Comparison of ENCODE assay signal across 8 cellular contexts in genomic region chr16:67653131-67654068, GRCh38. TPM values are rescaled to one million over a fixed set of nuclear protein-coding genes. Genes with fewer than 3 reads are reported as not detected.
DNase-seq lines count a peak whose midpoint lies in the region; ATAC-seq and TF ChIP-seq lines count a peak whose summit lies in the region.

No MANE protein-coding gene starts in this region.

- H3K36me3 ChIP-seq in PC-9 (ENCODE audit: low read depth) (no peaks in the 10 kb centered on the region), esophagus muscularis mucosa (peaks cover 0 to 20% (median 17%) of the 10 kb centered on the region in 4 donors), trophoblast cell (ENCODE audit: control insufficient read depth in 1 of 2, insufficient read depth in 2 of 2, low read length in 2 of 2) (peaks cover 9 to 15% of the 10 kb centered on the region in 2 experiments)

- no peak overlapping the region for H2BK5ac ChIP-seq in trophoblast cell (ENCODE audit: low read depth, low read length, poor library complexity)

- H3K14ac ChIP-seq in trophoblast cell (ENCODE audit: low read length) = no peak overlapping the region

- no TSS peak for BruUV-seq in PC-9 (replicated peaks; lab: Mats Ljungman, UMichigan)

- H2AK5ac ChIP-seq in trophoblast cell (ENCODE audit: low read length) = no peak overlapping the region

- TF ChIP-seq EP300 in esophagus muscularis mucosa (IDR thresholded peaks at IDR 0.05) = no peak

- H4K8ac ChIP-seq in trophoblast cell (ENCODE audit: low read depth, low read length) = no peak overlapping the region

- CTCF ChIA-PET in PC-9 (lab: Charles Lee) = interaction anchor here (0.6 kb wide), 1 partner anchor 30 kb away, joined by 4 read pairs; no protein-coding TSS in a partner anchor

- H3K4me1 ChIP-seq in PC-9 (replicated peaks; ENCODE audit: insufficient read depth) (0 out of 2 replicates have a peak, but pooled peaks cover 5% of the 10 kb centered on the region), esophagus muscularis mucosa (peaks cover 9 to 38% (median 33%) of the 10 kb centered on the region in 4 donors), trophoblast cell (ENCODE audit: control insufficient read depth in 1 of 2, insufficient read depth in 2 of 2, low read length in 2 of 2) (peaks cover 7 to 10% of the 10 kb centered on the region in 2 experiments)

- no peak overlapping the region for H2AFZ ChIP-seq in PC-9
- no peak overlapping the region for H2AFZ ChIP-seq in trophoblast cell (ENCODE audit: insufficient read depth, low read length, poor library complexity)

- no peaks in the 10 kb centered on the region for H3F3A ChIP-seq in PC-9 (ENCODE audit: insufficient read depth, low read depth)

- H4K91ac ChIP-seq in trophoblast cell (ENCODE audit: low read depth, low read length) = no peak overlapping the region

- ATAC-seq in GM19351 (IDR thresholded peaks at IDR 0.05; ENCODE audit: unreplicated experiment) (no peak), GM19395 (IDR thresholded peaks at IDR 0.05; ENCODE audit: unreplicated experiment) (no peak)

- H3K9ac ChIP-seq in trophoblast cell (ENCODE audit: low read length) = no peak overlapping the region

- 12% methylated on average over 20 of the region's 79 CpGs for WGBS in esophagus muscularis mucosa
- no CpG with 5 or more reads among the region's 79 CpGs for WGBS in trophoblast cell (ENCODE audit: extremely low coverage, insufficient coverage, insufficient read length)

- TF ChIP-seq CTCF in PC-9 (conservative IDR thresholded peaks at IDR 0.05) (peak; percentile 47), esophagus muscularis mucosa (IDR thresholded peaks at IDR 0.05) (peak in 1 of 3 experiments; percentile 31)

- H3K4me3 ChIP-seq in PC-9 = peak overlapping the region; percentile 45; the same call in 1 of the 2 replicates
- peak overlapping the region; percentile 40 to 59 (median 45) for H3K4me3 ChIP-seq in esophagus muscularis mucosa
- H3K4me3 ChIP-seq in trophoblast cell (ENCODE audit: low read depth, low read length) = peak overlapping the region; percentile 55

- no peaks in the 10 kb centered on the region for H3K79me2 ChIP-seq in PC-9 (ENCODE audit: low read depth)
- no peaks in the 10 kb centered on the region for H3K79me2 ChIP-seq in trophoblast cell (ENCODE audit: control insufficient read depth, insufficient read depth, low read length, poor library complexity)

- H3K23ac ChIP-seq in trophoblast cell (ENCODE audit: low read length) = no peak overlapping the region

- H3K27me3 ChIP-seq in PC-9 (ENCODE audit: insufficient read depth, low read depth) (peaks cover 38% of the 10 kb centered on the region), esophagus muscularis mucosa (peaks cover under 1 to 67% (median 50%) of the 10 kb centered on the region in 4 donors), trophoblast cell (ENCODE audit: insufficient read depth, low read length) (no peaks in the 10 kb centered on the region)

- H3K4me2 ChIP-seq in PC-9 (peak overlapping the region; percentile 77), trophoblast cell (ENCODE audit: low read length) (peak overlapping the region; percentile 84)

- H3K9me3 ChIP-seq in PC-9 (ENCODE audit: insufficient read depth, low read depth) (no peaks in the 10 kb centered on the region), esophagus muscularis mucosa (no peaks in the 10 kb centered on the region), trophoblast cell (ENCODE audit: insufficient read depth, low read depth, low read length) (peaks cover 9% of the 10 kb centered on the region)

- H3K18ac ChIP-seq in trophoblast cell (ENCODE audit: low read length) = no peak overlapping the region

- H4K12ac ChIP-seq in trophoblast cell (ENCODE audit: low read depth, low read length) = no peak overlapping the region

- no peaks in the 10 kb centered on the region for H3K79me1 ChIP-seq in trophoblast cell (ENCODE audit: low read length)

- no peaks in the 10 kb centered on the region for H4K20me1 ChIP-seq in PC-9 (ENCODE audit: insufficient read depth)

- H2BK12ac ChIP-seq in trophoblast cell (ENCODE audit: low read length) = no peak overlapping the region

- no peak overlapping the region for H2BK120ac ChIP-seq in trophoblast cell (ENCODE audit: insufficient read depth, low read length, poor library complexity)

- intact Hi-C loops in PC-9 (cut with micrococcal nuclease; ENCODE audit: unreplicated experiment) (no loop called here), esophagus muscularis mucosa (cut with DNase I) (no loop called here)

- H3K9me2 ChIP-seq in PC-9 (ENCODE audit: insufficient read depth) = no peaks in the 10 kb centered on the region

- no peak overlapping the region for H3K4ac ChIP-seq in trophoblast cell (ENCODE audit: low read depth, low read length)

- no peak for TF ChIP-seq POLR2A in esophagus muscularis mucosa (IDR thresholded peaks at IDR 0.05; ENCODE audit: low read depth)

- POLR2A ChIA-PET in PC-9 (lab: Charles Lee; ENCODE audit: unreplicated experiment) = no interaction called here

- DNase-seq in EH (ENCODE audit: low read depth) = peak; percentile 39
- no peak for DNase-seq in PC-9
- DNase-seq in esophagus muscularis mucosa (ENCODE audit: extremely low spot score) = no peak
- no peak for DNase-seq in trophoblast cell
- DNase-seq in NCI-H2196 treated with DMSO at 0.1 percent for 48 hours (lab: John Stamatoyannopoulos, UW; ENCODE audit: unreplicated experiment) = no peak
- DNase-seq in GM19238 (ENCODE audit: insufficient read length, low spot score) = no peak

- H3K27ac ChIP-seq in PC-9 = no peak overlapping the region
- no peak overlapping the region for H3K27ac ChIP-seq in esophagus muscularis mucosa (replicated peaks in 1 of 4)
- H3K27ac ChIP-seq in trophoblast cell (ENCODE audit: low read depth, low read length) = no peak overlapping the region

RNA-seq across cellular contexts. Expression of gene ACD, which starts 6.7 kb away (rescaled TPM):
- 34.7 and 38.9 TPM in 2 replicates for total RNA-seq in PC-9 (2021)
- 10 to 100 TPM; 22.0 to 31.6 (median 29.3) TPM for total RNA-seq in esophagus muscularis mucosa
- 22.2 and 22.3 TPM in 2 replicates for polyA plus RNA-seq in trophoblast cell (2013)

RNA-seq across cellular contexts. Expression of gene PARD6A, which starts 7.4 kb away (rescaled TPM):
- total RNA-seq in PC-9 (2021) (4.4 and 8.1 TPM in 2 replicates), esophagus muscularis mucosa (10 to 100 TPM; 11.3 to 22.8 (median 16.0) TPM)
- polyA plus RNA-seq in trophoblast cell (2013) = 0.74 and 0.76 TPM in 2 replicates

RNA-seq across cellular contexts. Expression of gene CARMIL2, which starts 8.5 kb away (rescaled TPM):
- 0.87 and 1.5 TPM in 2 replicates for total RNA-seq in PC-9 (2021)
- 1 to 10 TPM in 1 of 4 donors, under 1 TPM in 3; 0.52 to 1.2 (median 0.76) TPM for total RNA-seq in esophagus muscularis mucosa
- polyA plus RNA-seq in trophoblast cell (2013) = 2.3 and 2.5 TPM in 2 replicates

RNA-seq across cellular contexts. Expression of gene ENKD1, which starts 13.2 kb away (rescaled TPM):
- total RNA-seq in PC-9 (2021) (20.8 and 21.6 TPM in 2 replicates), esophagus muscularis mucosa (10 to 100 TPM; 24.5 to 47.3 (median 35.6) TPM)
- polyA plus RNA-seq in trophoblast cell (2013) = 4.3 and 4.7 TPM in 2 replicates

RNA-seq across cellular contexts. Expression of gene C16orf86, which starts 13.2 kb away (rescaled TPM):
- total RNA-seq in PC-9 (2021) (0.46 and 1.8 TPM in 2 replicates), esophagus muscularis mucosa (10 to 100 TPM in 2 of 4 donors, 1 to 10 TPM in 2; 5.1 to 15.6 (median 9.1) TPM)
- polyA plus RNA-seq in trophoblast cell (2013) = 0.54 and 0.86 TPM in 2 replicates
